ENCODE assay signal across 18 cellular contexts in genomic region chr2:127454595-127455565, GRCh38. TPM values are rescaled to one million over a fixed set of nuclear protein-coding genes. Genes with fewer than 3 reads are reported as not detected.
A peak's percentile ranks its signal among the peaks of the same experiment; 100 is the strongest.
DNase-seq lines count a peak whose midpoint lies in the region; ATAC-seq and TF ChIP-seq lines count a peak whose summit lies in the region.
"Had no signal": no experiment of that assay in that cellular context is flagged by ENCODE, and none has a peak within 500 bp of the region (broad histone marks: within the 10 kb centered on the region; RNA-seq: fewer than 3 reads in every experiment).

No MANE protein-coding gene starts in this region.

- intact Hi-C loops in CD8-positive, alpha-beta T cell (cut with DNase I, micrococcal nuclease): no loop called here

- no peaks in the 10 kb centered on the region for H3K4me1 Mint-ChIP-seq in CD8-positive, alpha-beta T cell (ENCODE audit: low read depth)

- no peaks in the 10 kb centered on the region for H3K9me3 ChIP-seq in hepatocyte (ENCODE audit: low read depth)
- no peaks in the 10 kb centered on the region for H3K9me3 ChIP-seq in CD8-positive, alpha-beta T cell (ENCODE audit: low read length)

- H3K36me3 ChIP-seq in hepatocyte (replicated peaks; ENCODE audit: insufficient read depth, low read depth): no peaks in the 10 kb centered on the region
- no peaks in the 10 kb centered on the region for H3K36me3 ChIP-seq in CD8-positive, alpha-beta T cell (ENCODE audit: insufficient read depth, low read length)
- H3K36me3 ChIP-seq: brain microvascular endothelial cell had no signal

- no peaks in the 10 kb centered on the region for H3K27me3 ChIP-seq in hepatocyte
- no peaks in the 10 kb centered on the region for H3K27me3 ChIP-seq in CD8-positive, alpha-beta T cell (ENCODE audit: insufficient read depth, low read length)
- H3K27me3 ChIP-seq: brain microvascular endothelial cell, foreskin keratinocyte had no signal

- 68% methylated on average over 19 of the region's 19 CpGs for WGBS in hepatocyte (ENCODE audit: low lambda C conversion rate, missing lambda C conversion rate)

- no peak for ATAC-seq in CD8-positive, alpha-beta T cell
- no peak for ATAC-seq in GM18858 (IDR thresholded peaks at IDR 0.05; ENCODE audit: unreplicated experiment)
- ATAC-seq in GM19397 (IDR thresholded peaks at IDR 0.05; ENCODE audit: unreplicated experiment): no peak
- ATAC-seq: foreskin keratinocyte; stimulated activated naive CD8-positive, alpha-beta T cell treated with anti-CD3 and anti-CD28 coated beads, Interleukin-15, Interleukin-2, amounts not matched to agents 100 U/mL and 50 U/mL, for 24 hours had no signal

- POLR2A ChIA-PET in CD8-positive, alpha-beta T cell (lab: Charles Lee): no interaction called here

- no peak overlapping the region for H3K4me3 Mint-ChIP-seq in CD8-positive, alpha-beta T cell
- H3K4me3 Mint-ChIP-seq: CD4-positive, CD25-positive, alpha-beta regulatory T cell; IgD-negative memory B cell; naive B cell had no signal

- no peaks in the 10 kb centered on the region for H3K9me3 Mint-ChIP-seq in CD8-positive, alpha-beta T cell
- H3K9me3 Mint-ChIP-seq: CD4-positive, CD25-positive, alpha-beta regulatory T cell; IgD-negative memory B cell; naive B cell had no signal

- TF ChIP-seq CTCF in hepatocyte (IDR thresholded peaks at IDR 0.05; ENCODE audit: poor library complexity): no peak
- TF ChIP-seq CTCF in CD8-positive, alpha-beta T cell (IDR thresholded peaks at IDR 0.05): no peak

- no peak overlapping the region for H3K27ac Mint-ChIP-seq in CD8-positive, alpha-beta T cell
- H3K27ac Mint-ChIP-seq: CD4-positive, CD25-positive, alpha-beta regulatory T cell had no signal

- CTCF ChIA-PET in CD8-positive, alpha-beta T cell (lab: Charles Lee): interaction anchor here (1.1 kb wide), 1 partner anchor 162 kb away, joined by 3 read pairs; no protein-coding TSS in a partner anchor

- no peaks in the 10 kb centered on the region for H4K20me1 ChIP-seq in hepatocyte (ENCODE audit: insufficient read depth, poor library complexity, severe bottlenecking)

- no peaks in the 10 kb centered on the region for H3K79me2 ChIP-seq in hepatocyte

- no peak overlapping the region for H2AFZ ChIP-seq in hepatocyte

- no peaks in the 10 kb centered on the region for H3K9me2 ChIP-seq in hepatocyte (replicated peaks; ENCODE audit: insufficient read depth)

- H3K4me3 ChIP-seq in hepatocyte: no peak overlapping the region
- no peak overlapping the region for H3K4me3 ChIP-seq in CD8-positive, alpha-beta T cell (ENCODE audit: low read depth, low read length)

- no peaks in the 10 kb centered on the region for H3K27me3 Mint-ChIP-seq in CD8-positive, alpha-beta T cell (ENCODE audit: low read depth)
- H3K27me3 Mint-ChIP-seq: CD4-positive, CD25-positive, alpha-beta regulatory T cell; IgD-negative memory B cell; naive B cell had no signal

- H3K27ac ChIP-seq in hepatocyte: peak overlapping the region; percentile 97
- H3K27ac ChIP-seq in CD8-positive, alpha-beta T cell (ENCODE audit: low read depth, low read length): no peak overlapping the region
- H3K27ac ChIP-seq: brain microvascular endothelial cell, foreskin keratinocyte had no signal

- peak overlapping the region; percentile 64 for H3K4me2 ChIP-seq in hepatocyte

- DNase-seq in H4 (ENCODE audit: low spot score): peak; percentile 33
- DNase-seq in NCI-H526 treated with DMSO at 0.1 percent for 48 hours (lab: John Stamatoyannopoulos, UW): peak; percentile 53
- peak; percentile 84 for DNase-seq in hepatocyte (ENCODE audit: low spot score)
- peak; percentile 86 for DNase-seq in renal cortical epithelial cell (ENCODE audit: low read depth)
- no peak for DNase-seq in CD8-positive, alpha-beta T cell
- DNase-seq in stimulated activated CD4-positive, alpha-beta T cell treated with anti-CD3 and anti-CD28 coated beads, Interleukin-15, amount 100 ng/mL, for 24 hours: no peak
- DNase-seq: activated gamma-delta T cell treated with Interleukin-2 at 50 U/mL for 16 hours; brain microvascular endothelial cell; CD4-positive, CD25-positive, alpha-beta regulatory T cell; effector CD8-positive, alpha-beta T cell; foreskin keratinocyte; naive B cell; NCI-H1417 treated with DMSO at 0.1 percent for 48 hours; Right ventricle myocardium superior; stimulated activated naive CD8-positive, alpha-beta T cell treated with anti-CD3 and anti-CD28 coated beads, Interleukin-15, Interleukin-2, amounts not matched to agents 100 U/mL and 50 U/mL, for 24 hours had no signal

- peaks cover 13% of the 10 kb centered on the region for H3K4me1 ChIP-seq in hepatocyte (ENCODE audit: insufficient read depth)
- H3K4me1 ChIP-seq in CD8-positive, alpha-beta T cell (ENCODE audit: insufficient read depth, low read length): no peaks in the 10 kb centered on the region
- H3K4me1 ChIP-seq: foreskin keratinocyte had no signal

- H3K36me3 Mint-ChIP-seq in CD8-positive, alpha-beta T cell: peaks cover 30% of the 10 kb centered on the region

RNA-seq across cellular contexts. Expression of gene PROC, which starts 36.7 kb away (rescaled TPM):
- 1.3 and 2.6 TPM in 2 replicates for total RNA-seq in H4 (2014; rRNA removed; shearing (Covaris generic))
- 42.6 and 62.3 TPM in 2 replicates for total RNA-seq in hepatocyte
- polyA plus RNA-seq in hepatocyte: 48.9 and 70.2 TPM in 2 replicates
- total RNA-seq in renal cortical epithelial cell: 0.25 TPM in 1 of 2 replicates, not detected in the other
- under 1 TPM in 1 of 2 experiments, not detected in 1; 0.33 TPM for total RNA-seq in CD8-positive, alpha-beta T cell
- total RNA-seq: CD4-positive, CD25-positive, alpha-beta regulatory T cell; Right ventricle myocardium superior had no signal
- polyA plus RNA-seq: IgD-negative memory B cell had no signal

Comparison
In these comparisons a context has a peak if more than half of its experiments do, and no peak if none do; other contexts are left out.
1. DNase-seq: peak in H4 (single experiment), NCI-H526 treated with DMSO at 0.1 percent for 48 hours (single experiment), hepatocyte (single experiment) and renal cortical epithelial cell (single experiment); none in CD8-positive, alpha-beta T cell (0 of 7) and stimulated activated CD4-positive, alpha-beta T cell treated with anti-CD3 and anti-CD28 coated beads, Interleukin-15, amount 100 ng/mL, for 24 hours (single experiment).
2. RNA of gene PROC, which starts 36.7 kb away (total RNA-seq): 42.6 to 62.3 TPM in hepatocyte; 1.3 to 2.6 TPM in H4, 0.33 TPM in CD8-positive, alpha-beta T cell and 0.25 TPM in renal cortical epithelial cell; every median in the first group is over 10 times any median in the second.